Comparison of ENCODE assay signal across 24 cellular contexts in the genomic region with DNA sequence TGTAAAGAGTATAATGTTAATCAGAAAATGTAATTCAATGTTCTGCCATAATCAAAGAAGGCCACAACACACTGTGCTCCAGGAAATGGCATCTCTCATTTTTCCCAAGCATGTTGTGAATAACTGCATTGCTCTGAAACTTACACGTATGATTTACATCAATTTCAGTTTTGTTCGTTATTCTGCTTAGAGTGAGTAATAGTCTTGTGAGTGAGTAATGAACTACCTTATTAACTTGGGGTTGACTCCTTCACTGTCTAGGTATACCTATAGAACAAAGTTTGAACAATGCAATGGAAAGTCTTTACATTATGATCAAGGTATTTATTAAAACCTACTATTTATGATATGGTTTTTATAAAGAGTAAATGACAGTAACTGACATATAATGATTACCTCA. TPM values are rescaled to one million over a fixed set of nuclear protein-coding genes. Genes with fewer than 3 reads are reported as not detected.
DNase-seq lines count a peak whose midpoint lies in the region; ATAC-seq, FAIRE-seq and TF ChIP-seq lines count a peak whose summit lies in the region.
"Had no signal": no experiment of that assay in that cellular context is flagged by ENCODE, and none has a peak within 500 bp of the region (broad histone marks: within the 10 kb centered on the region; RNA-seq: fewer than 3 reads in every experiment).

No MANE protein-coding gene starts in this region.

- H3K4me1 ChIP-seq in mammary epithelial cell (ENCODE audit: insufficient read depth, low read length) (no peaks in the 10 kb centered on the region), breast epithelium (no peaks in the 10 kb centered on the region), foreskin keratinocyte (no peaks in the 10 kb centered on the region), GM23338 (ENCODE audit: insufficient read depth) (no peaks in the 10 kb centered on the region)
- H3K4me1 ChIP-seq: BE2C, BLaER1, Caco-2 had no signal

- H3K36me3 Mint-ChIP-seq in GM23338 (ENCODE audit: low read depth) = no peaks in the 10 kb centered on the region
- H3K36me3 Mint-ChIP-seq: CD8-positive, alpha-beta T cell had no signal

- peaks cover 4% of the 10 kb centered on the region; the same call in 1 of the 2 replicates for H3K9me2 ChIP-seq in GM23338 (ENCODE audit: insufficient read depth)

- H3K79me2 ChIP-seq in mammary epithelial cell (ENCODE audit: insufficient read depth, low read length) (no peaks in the 10 kb centered on the region), GM23338 (replicated peaks; ENCODE audit: insufficient read depth) (no peaks in the 10 kb centered on the region)

- in situ Hi-C loops in mammary epithelial cell (cut with MboI; ENCODE audit: low sequenced_read_pairs in 2 of 2) = no loop called here

- ATAC-seq in foreskin keratinocyte = peak; percentile 21
- ATAC-seq in GM23338 = no peak
- ATAC-seq: CD8-positive, alpha-beta T cell had no signal

- H3K27ac ChIP-seq in mammary epithelial cell (ENCODE audit: insufficient read depth, low read depth, low read length) (no peak overlapping the region), breast epithelium (no peak overlapping the region), foreskin keratinocyte (no peak overlapping the region), GM23338 (ENCODE audit: low read depth) (no peak overlapping the region)
- H3K27ac ChIP-seq: BLaER1, C4-2B had no signal

- H3F3A ChIP-seq in GM23338 (replicated peaks; ENCODE audit: low read depth) = no peaks in the 10 kb centered on the region

- H3K27me3 ChIP-seq in mammary epithelial cell (ENCODE audit: insufficient read depth, low read length) (peaks cover 3% of the 10 kb centered on the region), breast epithelium (no peaks in the 10 kb centered on the region), bronchial epithelial cell (ENCODE audit: control insufficient read depth, insufficient read depth, low read length) (no peaks in the 10 kb centered on the region), foreskin keratinocyte (peaks cover 6% of the 10 kb centered on the region), GM23338 (ENCODE audit: insufficient read depth) (no peaks in the 10 kb centered on the region)
- H3K27me3 ChIP-seq: BE2C, BLaER1 had no signal

- no peaks in the 10 kb centered on the region for H3K4me1 Mint-ChIP-seq in GM23338

- H2AFZ ChIP-seq in mammary epithelial cell (ENCODE audit: low read depth, low read length) (no peak overlapping the region), GM23338 (no peak overlapping the region)

- H3K4me2 ChIP-seq in mammary epithelial cell (ENCODE audit: insufficient read depth, low read depth, low read length) (no peak overlapping the region), GM23338 (no peak overlapping the region)
- H3K4me2 ChIP-seq: BLaER1 had no signal

- no peaks in the 10 kb centered on the region for H3K9me3 Mint-ChIP-seq in GM23338
- H3K9me3 Mint-ChIP-seq: CD8-positive, alpha-beta T cell had no signal

- DNase-seq in mammary epithelial cell (peak; percentile 1), breast epithelium (ENCODE audit: low spot score in 2 of 2) (no peak), bronchial epithelial cell (ENCODE audit: low read depth) (peak; percentile 17), foreskin keratinocyte (peak in 1 of 2 donors; percentile 40), GM23338 (ENCODE audit: low spot score) (no peak), C1 segment of cervical spinal cord (lab: John Stamatoyannopoulos, UW) (no peak)
- DNase-seq: 8988T; ACHN; BE2C; Caco-2; Calu3; CD4-positive, alpha-beta T cell; CD8-positive, alpha-beta T cell; DMS79 treated with DMSO at 0.1 percent for 48 hours; GF-D8 had no signal

- CTCF ChIA-PET in mammary epithelial cell (lab: Charles Lee; ENCODE audit: low non-redundant PET) = no interaction called here

- dilution Hi-C loops in mammary epithelial cell (cut with HindIII; ENCODE audit: low sequenced_read_pairs) = no loop called here

- WGBS in mammary epithelial cell (ENCODE audit: low coverage, missing lambda C conversion rate) = 75% methylated on average over 2 of the region's 2 CpGs

- no peak for FAIRE-seq in bronchial epithelial cell (lab: Jason Lieb, UNC)
- FAIRE-seq: A204.1, D721Med, G401.6, GM12891, GM19239 had no signal

- H3K4me3 Mint-ChIP-seq in GM23338 = no peak overlapping the region
- H3K4me3 Mint-ChIP-seq: CD4-positive, alpha-beta T cell; CD8-positive, alpha-beta T cell had no signal

- intact Hi-C loops in mammary epithelial cell (cut with micrococcal nuclease) (no loop called here), breast epithelium (cut with DNase I; ENCODE audit: low total_unique reads) (no loop called here)

- no peaks in the 10 kb centered on the region for H3K27me3 Mint-ChIP-seq in GM23338 (ENCODE audit: insufficient read depth, low read depth, poor library complexity)

- no peak overlapping the region for H3K9ac ChIP-seq in mammary epithelial cell (ENCODE audit: insufficient read depth, low read length)
- H3K9ac ChIP-seq: BLaER1 had no signal

- H3K36me3 ChIP-seq in mammary epithelial cell (ENCODE audit: insufficient read depth, low read length) (no peaks in the 10 kb centered on the region), breast epithelium (no peaks in the 10 kb centered on the region), bronchial epithelial cell (ENCODE audit: control insufficient read depth, insufficient read depth, low read length) (no peaks in the 10 kb centered on the region), GM23338 (ENCODE audit: insufficient read depth) (no peaks in the 10 kb centered on the region)
- H3K36me3 ChIP-seq: BE2C, BLaER1 had no signal

- no TSS peak for BruUV-seq in mammary epithelial cell (replicated peaks; lab: Mats Ljungman, UMichigan)

- H3K4me3 ChIP-seq in mammary epithelial cell (replicated peaks in 1 of 3; ENCODE audit: insufficient read depth in 1 of 3, low read depth in 2 of 3, low read length in 3 of 3) (no peak overlapping the region), breast epithelium (no peak overlapping the region), bronchial epithelial cell (ENCODE audit: low read depth, low read length) (no peak overlapping the region), GM23338 (no peak overlapping the region)
- H3K4me3 ChIP-seq: BLaER1 had no signal

- H3K27ac Mint-ChIP-seq in GM23338 = no peak overlapping the region
- H3K27ac Mint-ChIP-seq: CD4-positive, alpha-beta T cell; CD8-positive, alpha-beta T cell had no signal

- H4K20me1 ChIP-seq in mammary epithelial cell (ENCODE audit: insufficient read depth, low read length) (no peaks in the 10 kb centered on the region), GM23338 (replicated peaks; ENCODE audit: insufficient read depth) (no peaks in the 10 kb centered on the region)
- H4K20me1 ChIP-seq: BLaER1 had no signal

- no peak for TF ChIP-seq CTCF in mammary epithelial cell (conservative IDR thresholded peaks at IDR 0.05 in 1 of 2, IDR thresholded peaks at IDR 0.05 in 1 of 2; ENCODE audit: extremely low read depth in 1 of 2, insufficient read depth in 1 of 2, low read depth in 1 of 2, low read length in 2 of 2)
- TF ChIP-seq CTCF in breast epithelium (IDR thresholded peaks at IDR 0.05) = no peak
- TF ChIP-seq CTCF in bronchial epithelial cell (IDR thresholded peaks at IDR 0.05; ENCODE audit: insufficient read depth, low read length, severe bottlenecking) = no peak
- no peak for TF ChIP-seq CTCF in foreskin keratinocyte (conservative IDR thresholded peaks at IDR 0.05)
- no peak for TF ChIP-seq CTCF in GM23338 (conservative IDR thresholded peaks at IDR 0.05; ENCODE audit: low read depth in 2 of 2)

- no peak for TF ChIP-seq POLR2A in breast epithelium (IDR thresholded peaks at IDR 0.05)

- no peaks in the 10 kb centered on the region for H3K9me3 ChIP-seq in mammary epithelial cell (replicated peaks; ENCODE audit: insufficient read depth, low read length)
- no peaks in the 10 kb centered on the region for H3K9me3 ChIP-seq in breast epithelium
- H3K9me3 ChIP-seq: BE2C, BLaER1, Caco-2 had no signal

TF ChIP-seq in GM23338, 12 proteins besides CTCF, POLR2A, EP300 and RAD21 (continues in another document):
- TF ChIP-seq NANOG (IDR thresholded peaks at IDR 0.05; ENCODE audit: borderline replicate concordance) = no peak
- no peak for TF ChIP-seq ZNF114 (CRISPR knock-in tag; IDR thresholded peaks at IDR 0.05)
- TF ChIP-seq POLR2AphosphoS5 (IDR thresholded peaks at IDR 0.05; ENCODE audit: low read depth) = no peak

RNA-seq across cellular contexts. Expression of a gene that starts 17.8 kb away (rescaled TPM):
- total RNA-seq in mammary epithelial cell (not detected), breast epithelium (not detected), bronchial epithelial cell (not detected in 2 replicates), foreskin keratinocyte (not detected in 2 replicates)
- polyA plus RNA-seq in mammary epithelial cell (not detected), foreskin keratinocyte (not detected in 2 replicates), GM23338 (2016; fragmentation: Nextera tagmentation; extraction: Ambion mirVana) (not detected in 2 replicates)
- not detected for polyA minus RNA-seq in mammary epithelial cell
- total RNA-seq in GM23338 (2014; rRNA removed; shearing (Covaris generic)) = not detected in 2 replicates
- total RNA-seq: A673; Caco-2; Calu3; CD4-positive, alpha-beta T cell; CD8-positive, alpha-beta T cell had no signal
- polyA plus RNA-seq: AG04450 had no signal

RNA-seq across cellular contexts. Expression of a gene that starts 51.2 kb away (rescaled TPM):
- not detected for total RNA-seq in mammary epithelial cell
- not detected for polyA plus RNA-seq in mammary epithelial cell
- not detected for polyA minus RNA-seq in mammary epithelial cell
- total RNA-seq in breast epithelium = not detected
- not detected in 2 replicates for total RNA-seq in bronchial epithelial cell
- total RNA-seq in foreskin keratinocyte = not detected in 2 replicates
- not detected in 2 replicates for polyA plus RNA-seq in foreskin keratinocyte
- total RNA-seq in GM23338 (2014; rRNA removed; shearing (Covaris generic)) = not detected in 2 replicates
- not detected in 2 replicates for polyA plus RNA-seq in GM23338 (2016; fragmentation: Nextera tagmentation; extraction: Ambion mirVana)
- total RNA-seq: A673; Caco-2; Calu3; CD4-positive, alpha-beta T cell; CD8-positive, alpha-beta T cell had no signal
- polyA plus RNA-seq: AG04450 had no signal

Comparison
In these comparisons a context has a peak if more than half of its experiments do, and no peak if none do; other contexts are left out.
1. DNase-seq: peak in mammary epithelial cell (single experiment) and bronchial epithelial cell (single experiment); none in breast epithelium (0 of 2), GM23338 (single experiment) and C1 segment of cervical spinal cord (0 of 14).